1 cellular context compared by ENCODE assay signal in the genomic region with DNA sequence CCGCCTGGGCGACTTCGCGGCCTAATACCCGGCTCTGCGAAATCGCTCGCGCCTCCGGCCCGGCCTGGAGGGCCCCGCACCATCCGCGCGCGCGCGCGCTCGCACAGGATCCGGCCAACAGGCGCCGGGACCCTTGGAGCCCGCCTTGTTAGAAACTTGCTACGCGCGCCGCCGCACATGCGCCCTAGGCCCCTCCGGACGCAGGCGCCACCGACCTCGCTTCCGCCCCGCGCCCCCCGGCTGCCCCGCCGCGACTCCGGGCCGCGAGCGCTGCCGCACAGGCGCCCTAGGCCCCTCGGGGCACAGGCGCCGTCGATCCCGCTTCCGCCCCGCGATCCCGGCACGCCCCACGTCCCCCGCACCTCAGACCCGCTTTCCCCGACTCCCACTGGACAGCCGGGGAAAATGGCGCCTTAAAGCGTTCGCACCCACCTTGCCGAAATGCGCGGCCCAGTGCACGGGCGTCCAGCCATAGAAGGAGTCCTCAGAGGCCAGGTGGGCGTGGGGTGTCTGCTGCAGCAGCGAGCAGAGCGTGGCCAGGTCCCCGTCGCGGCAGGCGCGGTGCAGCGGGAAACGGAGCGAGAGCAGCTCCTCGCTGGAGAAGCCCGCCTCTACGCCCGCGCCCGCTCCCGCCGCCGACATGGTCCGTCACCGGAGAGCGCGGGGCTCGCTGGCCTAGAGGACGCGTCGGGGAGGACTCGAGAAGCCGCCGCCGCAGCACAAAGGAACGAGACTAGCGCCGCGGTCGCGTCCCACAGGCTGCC.
TF ChIP-seq lines count a peak whose summit lies in the region.

No MANE protein-coding gene starts in this region.

TF ChIP-seq in GM12878, 131 proteins besides CTCF, POLR2A, EP300 and RAD21 (continued from another document and continues in another):
- TF ChIP-seq, protein P1, sequence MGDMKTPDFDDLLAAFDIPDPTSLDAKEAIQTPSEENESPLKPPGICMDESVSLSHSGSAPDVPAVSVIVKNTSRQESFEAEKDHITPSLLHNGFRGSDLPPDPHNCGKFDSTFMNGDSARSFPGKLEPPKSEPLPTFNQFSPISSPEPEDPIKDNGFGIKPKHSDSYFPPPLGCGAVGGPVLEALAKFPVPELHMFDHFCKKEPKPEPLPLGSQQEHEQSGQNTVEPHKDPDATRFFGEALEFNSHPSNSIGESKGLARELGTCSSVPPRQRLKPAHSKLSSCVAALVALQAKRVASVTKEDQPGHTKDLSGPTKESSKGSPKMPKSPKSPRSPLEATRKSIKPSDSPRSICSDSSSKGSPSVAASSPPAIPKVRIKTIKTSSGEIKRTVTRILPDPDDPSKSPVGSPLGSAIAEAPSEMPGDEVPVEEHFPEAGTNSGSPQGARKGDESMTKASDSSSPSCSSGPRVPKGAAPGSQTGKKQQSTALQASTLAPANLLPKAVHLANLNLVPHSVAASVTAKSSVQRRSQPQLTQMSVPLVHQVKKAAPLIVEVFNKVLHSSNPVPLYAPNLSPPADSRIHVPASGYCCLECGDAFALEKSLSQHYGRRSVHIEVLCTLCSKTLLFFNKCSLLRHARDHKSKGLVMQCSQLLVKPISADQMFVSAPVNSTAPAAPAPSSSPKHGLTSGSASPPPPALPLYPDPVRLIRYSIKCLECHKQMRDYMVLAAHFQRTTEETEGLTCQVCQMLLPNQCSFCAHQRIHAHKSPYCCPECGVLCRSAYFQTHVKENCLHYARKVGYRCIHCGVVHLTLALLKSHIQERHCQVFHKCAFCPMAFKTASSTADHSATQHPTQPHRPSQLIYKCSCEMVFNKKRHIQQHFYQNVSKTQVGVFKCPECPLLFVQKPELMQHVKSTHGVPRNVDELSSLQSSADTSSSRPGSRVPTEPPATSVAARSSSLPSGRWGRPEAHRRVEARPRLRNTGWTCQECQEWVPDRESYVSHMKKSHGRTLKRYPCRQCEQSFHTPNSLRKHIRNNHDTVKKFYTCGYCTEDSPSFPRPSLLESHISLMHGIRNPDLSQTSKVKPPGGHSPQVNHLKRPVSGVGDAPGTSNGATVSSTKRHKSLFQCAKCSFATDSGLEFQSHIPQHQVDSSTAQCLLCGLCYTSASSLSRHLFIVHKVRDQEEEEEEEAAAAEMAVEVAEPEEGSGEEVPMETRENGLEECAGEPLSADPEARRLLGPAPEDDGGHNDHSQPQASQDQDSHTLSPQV (IDR thresholded peaks at IDR 0.05), result no peak
- TF ChIP-seq, protein P2, sequence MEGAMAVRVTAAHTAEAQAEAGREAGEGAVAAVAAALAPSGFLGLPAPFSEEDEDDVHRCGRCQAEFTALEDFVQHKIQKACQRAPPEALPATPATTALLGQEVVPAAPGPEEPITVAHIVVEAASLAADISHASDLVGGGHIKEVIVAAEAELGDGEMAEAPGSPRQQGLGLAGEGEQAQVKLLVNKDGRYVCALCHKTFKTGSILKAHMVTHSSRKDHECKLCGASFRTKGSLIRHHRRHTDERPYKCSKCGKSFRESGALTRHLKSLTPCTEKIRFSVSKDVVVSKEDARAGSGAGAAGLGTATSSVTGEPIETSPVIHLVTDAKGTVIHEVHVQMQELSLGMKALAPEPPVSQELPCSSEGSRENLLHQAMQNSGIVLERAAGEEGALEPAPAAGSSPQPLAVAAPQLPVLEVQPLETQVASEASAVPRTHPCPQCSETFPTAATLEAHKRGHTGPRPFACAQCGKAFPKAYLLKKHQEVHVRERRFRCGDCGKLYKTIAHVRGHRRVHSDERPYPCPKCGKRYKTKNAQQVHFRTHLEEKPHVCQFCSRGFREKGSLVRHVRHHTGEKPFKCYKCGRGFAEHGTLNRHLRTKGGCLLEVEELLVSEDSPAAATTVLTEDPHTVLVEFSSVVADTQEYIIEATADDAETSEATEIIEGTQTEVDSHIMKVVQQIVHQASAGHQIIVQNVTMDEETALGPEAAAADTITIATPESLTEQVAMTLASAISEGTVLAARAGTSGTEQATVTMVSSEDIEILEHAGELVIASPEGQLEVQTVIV (IDR thresholded peaks at IDR 0.05; ENCODE audit: borderline replicate concordance, partially characterized antibody), result no peak
- TF ChIP-seq SREBF1 (IDR thresholded peaks at IDR 0.05; ENCODE audit: low read length) (no peak), GATAD2B (conservative IDR thresholded peaks at IDR 0.05; ENCODE audit: low read depth) (peak; percentile 91), TCF3 (IDR thresholded peaks at IDR 0.05; ENCODE audit: borderline replicate concordance, insufficient read depth, low read depth, low read length) (0 out of 2 replicates have a peak, but pooled peaks have one; percentile 31), ZNF217 (IDR thresholded peaks at IDR 0.05) (no peak), ZNF622 (IDR thresholded peaks at IDR 0.05) (no peak), JUNB (IDR thresholded peaks at IDR 0.05) (no peak), RBBP5 (conservative IDR thresholded peaks at IDR 0.05) (no peak; the same call in 1 of the 2 replicates), SIX5 (IDR thresholded peaks at IDR 0.05; ENCODE audit: low read depth, low read length, severe bottlenecking) (peak; percentile 48), FOXM1 (IDR thresholded peaks at IDR 0.05; ENCODE audit: low read depth, low read length) (no peak), NR2C2 (IDR thresholded peaks at IDR 0.05; ENCODE audit: borderline replicate concordance, control insufficient read depth, insufficient read length, low read depth) (no peak), CEBPB (IDR thresholded peaks at IDR 0.05; ENCODE audit: borderline replicate concordance in 1 of 2, low read depth in 2 of 2, low read length in 2 of 2) (no peak), PAX5 (IDR thresholded peaks at IDR 0.05; ENCODE audit: borderline replicate concordance, low read depth, low read length) (no peak), NR2F1 (conservative IDR thresholded peaks at IDR 0.05) (peak; percentile 83), RB1 (IDR thresholded peaks at IDR 0.05; ENCODE audit: borderline replicate concordance) (peak; percentile 75; the same call in 1 of the 2 replicates), SUPT20H (IDR thresholded peaks at IDR 0.05; ENCODE audit: borderline replicate concordance, control insufficient read depth, low read depth, low read length) (no peak), TCF12 (IDR thresholded peaks at IDR 0.05; ENCODE audit: low read depth, low read length) (no peak), PAX8 (IDR thresholded peaks at IDR 0.05) (no peak), CHD1 (IDR thresholded peaks at IDR 0.05; ENCODE audit: low read depth, low read length) (no peak), CREB1 (IDR thresholded peaks at IDR 0.05; ENCODE audit: low read depth) (no peak), SMARCA5 (IDR thresholded peaks at IDR 0.05) (peak; percentile 51; the same call in 1 of the 2 replicates), NBN (IDR thresholded peaks at IDR 0.05) (no peak; the same call in 1 of the 2 replicates), ETV6 (conservative IDR thresholded peaks at IDR 0.05 in 1 of 2, IDR thresholded peaks at IDR 0.05 in 1 of 2; ENCODE audit: borderline replicate concordance in 1 of 2, low read depth in 1 of 2) (no peak), STAT3 (IDR thresholded peaks at IDR 0.05; ENCODE audit: low read depth, low read length) (no peak), MEF2B (IDR thresholded peaks at IDR 0.05; ENCODE audit: partially characterized antibody, poor library complexity, severe bottlenecking) (no peak), MXI1 (IDR thresholded peaks at IDR 0.05; ENCODE audit: low read depth, low read length) (no peak; the same call in 1 of the 2 replicates), ZNF24 (IDR thresholded peaks at IDR 0.05) (0 out of 2 replicates have a peak, but pooled peaks have one; percentile 15), NR2C1 (IDR thresholded peaks at IDR 0.05) (0 out of 2 replicates have a peak, but pooled peaks have one; percentile 26), MYC (IDR thresholded peaks at IDR 0.05; ENCODE audit: insufficient read depth, insufficient read length, insufficient replicate concordance, low read length, severe bottlenecking) (peak; percentile 79)
- TF ChIP-seq, protein P3, sequence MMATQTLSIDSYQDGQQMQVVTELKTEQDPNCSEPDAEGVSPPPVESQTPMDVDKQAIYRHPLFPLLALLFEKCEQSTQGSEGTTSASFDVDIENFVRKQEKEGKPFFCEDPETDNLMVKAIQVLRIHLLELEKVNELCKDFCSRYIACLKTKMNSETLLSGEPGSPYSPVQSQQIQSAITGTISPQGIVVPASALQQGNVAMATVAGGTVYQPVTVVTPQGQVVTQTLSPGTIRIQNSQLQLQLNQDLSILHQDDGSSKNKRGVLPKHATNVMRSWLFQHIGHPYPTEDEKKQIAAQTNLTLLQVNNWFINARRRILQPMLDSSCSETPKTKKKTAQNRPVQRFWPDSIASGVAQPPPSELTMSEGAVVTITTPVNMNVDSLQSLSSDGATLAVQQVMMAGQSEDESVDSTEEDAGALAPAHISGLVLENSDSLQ (IDR thresholded peaks at IDR 0.05), result no peak
- TF ChIP-seq, protein P4, sequence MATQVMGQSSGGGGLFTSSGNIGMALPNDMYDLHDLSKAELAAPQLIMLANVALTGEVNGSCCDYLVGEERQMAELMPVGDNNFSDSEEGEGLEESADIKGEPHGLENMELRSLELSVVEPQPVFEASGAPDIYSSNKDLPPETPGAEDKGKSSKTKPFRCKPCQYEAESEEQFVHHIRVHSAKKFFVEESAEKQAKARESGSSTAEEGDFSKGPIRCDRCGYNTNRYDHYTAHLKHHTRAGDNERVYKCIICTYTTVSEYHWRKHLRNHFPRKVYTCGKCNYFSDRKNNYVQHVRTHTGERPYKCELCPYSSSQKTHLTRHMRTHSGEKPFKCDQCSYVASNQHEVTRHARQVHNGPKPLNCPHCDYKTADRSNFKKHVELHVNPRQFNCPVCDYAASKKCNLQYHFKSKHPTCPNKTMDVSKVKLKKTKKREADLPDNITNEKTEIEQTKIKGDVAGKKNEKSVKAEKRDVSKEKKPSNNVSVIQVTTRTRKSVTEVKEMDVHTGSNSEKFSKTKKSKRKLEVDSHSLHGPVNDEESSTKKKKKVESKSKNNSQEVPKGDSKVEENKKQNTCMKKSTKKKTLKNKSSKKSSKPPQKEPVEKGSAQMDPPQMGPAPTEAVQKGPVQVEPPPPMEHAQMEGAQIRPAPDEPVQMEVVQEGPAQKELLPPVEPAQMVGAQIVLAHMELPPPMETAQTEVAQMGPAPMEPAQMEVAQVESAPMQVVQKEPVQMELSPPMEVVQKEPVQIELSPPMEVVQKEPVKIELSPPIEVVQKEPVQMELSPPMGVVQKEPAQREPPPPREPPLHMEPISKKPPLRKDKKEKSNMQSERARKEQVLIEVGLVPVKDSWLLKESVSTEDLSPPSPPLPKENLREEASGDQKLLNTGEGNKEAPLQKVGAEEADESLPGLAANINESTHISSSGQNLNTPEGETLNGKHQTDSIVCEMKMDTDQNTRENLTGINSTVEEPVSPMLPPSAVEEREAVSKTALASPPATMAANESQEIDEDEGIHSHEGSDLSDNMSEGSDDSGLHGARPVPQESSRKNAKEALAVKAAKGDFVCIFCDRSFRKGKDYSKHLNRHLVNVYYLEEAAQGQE (IDR thresholded peaks at IDR 0.05; ENCODE audit: low read depth, low read length), result no peak
- TF ChIP-seq, protein P5, sequence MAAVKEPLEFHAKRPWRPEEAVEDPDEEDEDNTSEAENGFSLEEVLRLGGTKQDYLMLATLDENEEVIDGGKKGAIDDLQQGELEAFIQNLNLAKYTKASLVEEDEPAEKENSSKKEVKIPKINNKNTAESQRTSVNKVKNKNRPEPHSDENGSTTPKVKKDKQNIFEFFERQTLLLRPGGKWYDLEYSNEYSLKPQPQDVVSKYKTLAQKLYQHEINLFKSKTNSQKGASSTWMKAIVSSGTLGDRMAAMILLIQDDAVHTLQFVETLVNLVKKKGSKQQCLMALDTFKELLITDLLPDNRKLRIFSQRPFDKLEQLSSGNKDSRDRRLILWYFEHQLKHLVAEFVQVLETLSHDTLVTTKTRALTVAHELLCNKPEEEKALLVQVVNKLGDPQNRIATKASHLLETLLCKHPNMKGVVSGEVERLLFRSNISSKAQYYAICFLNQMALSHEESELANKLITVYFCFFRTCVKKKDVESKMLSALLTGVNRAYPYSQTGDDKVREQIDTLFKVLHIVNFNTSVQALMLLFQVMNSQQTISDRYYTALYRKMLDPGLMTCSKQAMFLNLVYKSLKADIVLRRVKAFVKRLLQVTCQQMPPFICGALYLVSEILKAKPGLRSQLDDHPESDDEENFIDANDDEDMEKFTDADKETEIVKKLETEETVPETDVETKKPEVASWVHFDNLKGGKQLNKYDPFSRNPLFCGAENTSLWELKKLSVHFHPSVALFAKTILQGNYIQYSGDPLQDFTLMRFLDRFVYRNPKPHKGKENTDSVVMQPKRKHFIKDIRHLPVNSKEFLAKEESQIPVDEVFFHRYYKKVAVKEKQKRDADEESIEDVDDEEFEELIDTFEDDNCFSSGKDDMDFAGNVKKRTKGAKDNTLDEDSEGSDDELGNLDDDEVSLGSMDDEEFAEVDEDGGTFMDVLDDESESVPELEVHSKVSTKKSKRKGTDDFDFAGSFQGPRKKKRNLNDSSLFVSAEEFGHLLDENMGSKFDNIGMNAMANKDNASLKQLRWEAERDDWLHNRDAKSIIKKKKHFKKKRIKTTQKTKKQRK (IDR thresholded peaks at IDR 0.05; ENCODE audit: low read depth, low read length), result no peak
- TF ChIP-seq, protein P6, sequence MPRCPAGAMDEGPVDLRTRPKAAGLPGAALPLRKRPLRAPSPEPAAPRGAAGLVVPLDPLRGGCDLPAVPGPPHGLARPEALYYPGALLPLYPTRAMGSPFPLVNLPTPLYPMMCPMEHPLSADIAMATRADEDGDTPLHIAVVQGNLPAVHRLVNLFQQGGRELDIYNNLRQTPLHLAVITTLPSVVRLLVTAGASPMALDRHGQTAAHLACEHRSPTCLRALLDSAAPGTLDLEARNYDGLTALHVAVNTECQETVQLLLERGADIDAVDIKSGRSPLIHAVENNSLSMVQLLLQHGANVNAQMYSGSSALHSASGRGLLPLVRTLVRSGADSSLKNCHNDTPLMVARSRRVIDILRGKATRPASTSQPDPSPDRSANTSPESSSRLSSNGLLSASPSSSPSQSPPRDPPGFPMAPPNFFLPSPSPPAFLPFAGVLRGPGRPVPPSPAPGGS (IDR thresholded peaks at IDR 0.05; ENCODE audit: borderline replicate concordance, insufficient read depth, low read depth, low read length, poor library complexity, severe bottlenecking), result peak; percentile 7
- TF ChIP-seq, protein P7, sequence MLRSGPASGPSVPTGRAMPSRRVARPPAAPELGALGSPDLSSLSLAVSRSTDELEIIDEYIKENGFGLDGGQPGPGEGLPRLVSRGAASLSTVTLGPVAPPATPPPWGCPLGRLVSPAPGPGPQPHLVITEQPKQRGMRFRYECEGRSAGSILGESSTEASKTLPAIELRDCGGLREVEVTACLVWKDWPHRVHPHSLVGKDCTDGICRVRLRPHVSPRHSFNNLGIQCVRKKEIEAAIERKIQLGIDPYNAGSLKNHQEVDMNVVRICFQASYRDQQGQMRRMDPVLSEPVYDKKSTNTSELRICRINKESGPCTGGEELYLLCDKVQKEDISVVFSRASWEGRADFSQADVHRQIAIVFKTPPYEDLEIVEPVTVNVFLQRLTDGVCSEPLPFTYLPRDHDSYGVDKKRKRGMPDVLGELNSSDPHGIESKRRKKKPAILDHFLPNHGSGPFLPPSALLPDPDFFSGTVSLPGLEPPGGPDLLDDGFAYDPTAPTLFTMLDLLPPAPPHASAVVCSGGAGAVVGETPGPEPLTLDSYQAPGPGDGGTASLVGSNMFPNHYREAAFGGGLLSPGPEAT (IDR thresholded peaks at IDR 0.05; ENCODE audit: low read depth), result no peak
